In genomic region chr11:104876838-104877500, GRCh38 we compare ENCODE assay signal across 10 cellular contexts. TPM values are rescaled to one million over a fixed set of nuclear protein-coding genes. Genes with fewer than 3 reads are reported as not detected.
DNase-seq lines count a peak whose midpoint lies in the region; ATAC-seq and TF ChIP-seq lines count a peak whose summit lies in the region.
"Had no signal": no experiment of that assay in that cellular context is flagged by ENCODE, and none has a peak within 500 bp of the region (broad histone marks: within the 10 kb centered on the region; RNA-seq: fewer than 3 reads in every experiment).

No MANE protein-coding gene starts in this region.

- H3K9ac ChIP-seq in endodermal cell (ENCODE audit: extremely low read depth, low read length, poor library complexity, severe bottlenecking) (no peak overlapping the region), neuronal stem cell (ENCODE audit: low read depth, low read length, poor library complexity) (no peak overlapping the region)

- H2BK15ac ChIP-seq in neuronal stem cell (ENCODE audit: low read length): no peak overlapping the region

- H3K4me3 Mint-ChIP-seq in activated CD4-positive, alpha-beta T cell treated with anti-CD3 and anti-CD28 coated beads for 36 hours: peak overlapping the region; percentile 11
- H3K4me3 Mint-ChIP-seq in stimulated activated effector memory CD8-positive, alpha-beta T cell treated with anti-CD3 and anti-CD28 coated beads, Interleukin-12 subunit alpha, Interleukin-12 subunit beta, amount 100 ng/mL, for 72 hours: peak overlapping the region; percentile 32
- H3K4me3 Mint-ChIP-seq in endodermal cell: no peak overlapping the region

- WGBS in endodermal cell (ENCODE audit: insufficient coverage in 1 of 2, insufficient read length in 1 of 2), 2 experiments: 89 to 100% methylated on average over 1 to 5 of the region's 5 CpGs
- WGBS in neuronal stem cell (ENCODE audit: extremely low coverage in 2 of 2, insufficient read length in 2 of 2, insufficient replicate concordance in 1 of 2), 2 donors: no CpG with 5 or more reads among the region's 5 CpGs

- no peak overlapping the region for H3K4ac ChIP-seq in neuronal stem cell (ENCODE audit: low read length)

- CTCF ChIA-PET in activated CD4-positive, alpha-beta T cell treated with anti-CD3 and anti-CD28 coated beads for 36 hours (lab: Charles Lee): no interaction called here

- no peak for DNase-seq in activated CD4-positive, alpha-beta T cell treated with anti-CD3 and anti-CD28 coated beads for 36 hours
- DNase-seq in activated CD4-positive, alpha-beta T cell treated with anti-CD3 and anti-CD28 coated beads, Interleukin-2, amount 50 U/mL, for 48 hours: no peak
- peak; percentile 49 for DNase-seq in OCI-M1 (lab: John Stamatoyannopoulos, UW)
- DNase-seq in stimulated activated effector memory CD8-positive, alpha-beta T cell treated with anti-CD3 and anti-CD28 coated beads, Interleukin-12 subunit alpha, Interleukin-12 subunit beta, amount 100 ng/mL, for 72 hours (ENCODE audit: low spot score in 2 of 2): no peak
- DNase-seq in endodermal cell: no peak
- no peak for DNase-seq in neuronal stem cell (ENCODE audit: low spot score)
- DNase-seq in Peyer's patch: no peak

- intact Hi-C loops in activated CD4-positive, alpha-beta T cell treated with anti-CD3 and anti-CD28 coated beads for 36 hours (cut with DNase I, micrococcal nuclease): loop anchor here (2.0 to 5.0 kb wide), 2 partner anchors 30 to 40 kb away; no protein-coding TSS in a partner anchor

- no peaks in the 10 kb centered on the region for H3K79me1 ChIP-seq in neuronal stem cell (ENCODE audit: low read depth, low read length)

- no peak overlapping the region for H3K18ac ChIP-seq in neuronal stem cell (ENCODE audit: low read length)

- H3K14ac ChIP-seq in neuronal stem cell (ENCODE audit: low read length): no peak overlapping the region

- H3K36me3 Mint-ChIP-seq in activated CD4-positive, alpha-beta T cell treated with anti-CD3 and anti-CD28 coated beads for 36 hours (ENCODE audit: low read depth): no peaks in the 10 kb centered on the region
- H3K36me3 Mint-ChIP-seq in stimulated activated effector memory CD8-positive, alpha-beta T cell treated with anti-CD3 and anti-CD28 coated beads, Interleukin-12 subunit alpha, Interleukin-12 subunit beta, amount 100 ng/mL, for 72 hours: no peaks in the 10 kb centered on the region
- H3K36me3 Mint-ChIP-seq in endodermal cell (ENCODE audit: low read depth): no peaks in the 10 kb centered on the region

- peaks cover 27% of the 10 kb centered on the region for H3K4me1 Mint-ChIP-seq in activated CD4-positive, alpha-beta T cell treated with anti-CD3 and anti-CD28 coated beads for 36 hours
- H3K4me1 Mint-ChIP-seq in stimulated activated effector memory CD8-positive, alpha-beta T cell treated with anti-CD3 and anti-CD28 coated beads, Interleukin-12 subunit alpha, Interleukin-12 subunit beta, amount 100 ng/mL, for 72 hours: peaks cover 30% of the 10 kb centered on the region
- H3K4me1 Mint-ChIP-seq in endodermal cell: peaks cover 6% of the 10 kb centered on the region

- no peaks in the 10 kb centered on the region for H3K9me3 Mint-ChIP-seq in activated CD4-positive, alpha-beta T cell treated with anti-CD3 and anti-CD28 coated beads for 36 hours (ENCODE audit: low read depth)
- H3K9me3 Mint-ChIP-seq in stimulated activated effector memory CD8-positive, alpha-beta T cell treated with anti-CD3 and anti-CD28 coated beads, Interleukin-12 subunit alpha, Interleukin-12 subunit beta, amount 100 ng/mL, for 72 hours: no peaks in the 10 kb centered on the region
- H3K9me3 Mint-ChIP-seq in endodermal cell: peaks cover 1% of the 10 kb centered on the region

- H3K27me3 Mint-ChIP-seq in activated CD4-positive, alpha-beta T cell treated with anti-CD3 and anti-CD28 coated beads for 36 hours: no peaks in the 10 kb centered on the region
- H3K27me3 Mint-ChIP-seq in endodermal cell (ENCODE audit: insufficient read depth): no peaks in the 10 kb centered on the region

- H3K36me3 ChIP-seq in endodermal cell (ENCODE audit: control insufficient read depth, insufficient read depth, low read length) (no peaks in the 10 kb centered on the region), neuronal stem cell (replicated peaks in 1 of 2; ENCODE audit: control insufficient read depth in 2 of 2, insufficient read depth in 2 of 2, low read length in 2 of 2) (no peaks in the 10 kb centered on the region), Peyer's patch (no peaks in the 10 kb centered on the region)

- no peak overlapping the region for H3K23ac ChIP-seq in neuronal stem cell (ENCODE audit: low read depth, low read length, poor library complexity)

- no peak overlapping the region for H4K91ac ChIP-seq in neuronal stem cell (ENCODE audit: low read depth, low read length, poor library complexity)

- TF ChIP-seq CTCF in endodermal cell (conservative IDR thresholded peaks at IDR 0.05) (no peak), Peyer's patch (IDR thresholded peaks at IDR 0.05) (no peak)

- peak; percentile 74 for ATAC-seq in activated CD4-positive, alpha-beta T cell treated with anti-CD3 and anti-CD28 coated beads for 36 hours
- peak; percentile 68 for ATAC-seq in GM21576 (IDR thresholded peaks at IDR 0.05; ENCODE audit: unreplicated experiment)
- ATAC-seq in stimulated activated effector memory CD8-positive, alpha-beta T cell treated with anti-CD3 and anti-CD28 coated beads, Interleukin-12 subunit alpha, Interleukin-12 subunit beta, amount 100 ng/mL, for 72 hours: peak; percentile 86

- TF ChIP-seq POLR2A in Peyer's patch (IDR thresholded peaks at IDR 0.05): no peak

- H3K27me3 ChIP-seq in endodermal cell (ENCODE audit: control insufficient read depth, insufficient read depth, low read length, poor library complexity, severe bottlenecking): no peaks in the 10 kb centered on the region
- H3K27me3 ChIP-seq in neuronal stem cell (ENCODE audit: control insufficient read depth in 3 of 3, insufficient read depth in 3 of 3, low read depth in 1 of 3, low read length in 3 of 3): no peaks in the 10 kb centered on the region
- H3K27me3 ChIP-seq in Peyer's patch: no peaks in the 10 kb centered on the region

- H2BK5ac ChIP-seq in neuronal stem cell (ENCODE audit: low read length): no peak overlapping the region

- H2BK120ac ChIP-seq in neuronal stem cell (ENCODE audit: low read depth, low read length): no peak overlapping the region

- H3K9me3 ChIP-seq in endodermal cell (ENCODE audit: control insufficient read depth, low read length) (no peaks in the 10 kb centered on the region), neuronal stem cell (replicated peaks in 1 of 2; ENCODE audit: control insufficient read depth in 2 of 2, insufficient read depth in 1 of 2, low read depth in 1 of 2, low read length in 2 of 2) (peaks cover 0 to 1% of the 10 kb centered on the region in 2 donors), Peyer's patch (no peaks in the 10 kb centered on the region)

- H2AFZ ChIP-seq in neuronal stem cell (ENCODE audit: low read length): no peak overlapping the region

- H3K4me1 ChIP-seq in endodermal cell (ENCODE audit: control insufficient read depth, insufficient read depth, low read length): no peaks in the 10 kb centered on the region
- no peaks in the 10 kb centered on the region for H3K4me1 ChIP-seq in neuronal stem cell (ENCODE audit: control insufficient read depth in 2 of 2, insufficient read depth in 1 of 2, low read depth in 1 of 2, low read length in 2 of 2)
- no peaks in the 10 kb centered on the region for H3K4me1 ChIP-seq in Peyer's patch

- H3K27ac ChIP-seq in endodermal cell (ENCODE audit: low read depth, low read length): no peak overlapping the region
- no peak overlapping the region for H3K27ac ChIP-seq in neuronal stem cell (replicated peaks; ENCODE audit: low read length)
- H3K27ac ChIP-seq in Peyer's patch: peak overlapping the region in 2 of 4 donors; percentile 22 to 62

- H4K8ac ChIP-seq in neuronal stem cell (ENCODE audit: low read depth, low read length): no peak overlapping the region

- no peak overlapping the region for H2AK5ac ChIP-seq in neuronal stem cell (ENCODE audit: low read depth, low read length)

- POLR2A ChIA-PET in activated CD4-positive, alpha-beta T cell treated with anti-CD3 and anti-CD28 coated beads for 36 hours (lab: Charles Lee): no interaction called here

- no peak overlapping the region for H2BK12ac ChIP-seq in neuronal stem cell (ENCODE audit: low read length)

- H3K4me3 ChIP-seq in endodermal cell (ENCODE audit: low read length) (no peak overlapping the region), neuronal stem cell (ENCODE audit: low read length in 2 of 2) (no peak overlapping the region), Peyer's patch (no peak overlapping the region)

- peak overlapping the region; percentile 86 for H3K27ac Mint-ChIP-seq in activated CD4-positive, alpha-beta T cell treated with anti-CD3 and anti-CD28 coated beads for 36 hours
- peak overlapping the region; percentile 74 for H3K27ac Mint-ChIP-seq in stimulated activated effector memory CD8-positive, alpha-beta T cell treated with anti-CD3 and anti-CD28 coated beads, Interleukin-12 subunit alpha, Interleukin-12 subunit beta, amount 100 ng/mL, for 72 hours
- no peak overlapping the region for H3K27ac Mint-ChIP-seq in endodermal cell

- H3K4me2 ChIP-seq in neuronal stem cell (ENCODE audit: insufficient read depth, low read length, poor library complexity, severe bottlenecking): no peak overlapping the region

RNA-seq across cellular contexts. Expression of gene CASP12, which starts 21.3 kb away (rescaled TPM):
- not detected for total RNA-seq in activated CD4-positive, alpha-beta T cell treated with anti-CD3 and anti-CD28 coated beads for 36 hours
- not detected for total RNA-seq in endodermal cell
- polyA plus RNA-seq in endodermal cell (2013, experiment 1 of 2): not detected
- not detected for polyA plus RNA-seq in endodermal cell (2013, experiment 2 of 2)
- not detected for polyA plus RNA-seq in neuronal stem cell (2013, experiment 1 of 2)
- polyA plus RNA-seq in neuronal stem cell (2013, experiment 2 of 2): not detected
- 1 to 10 TPM in 1 of 4 donors, not detected in 3; 1.3 TPM for total RNA-seq in Peyer's patch
- total RNA-seq: astrocyte; T-helper 2 cell treated with Interferon-gamma antibody and Interleukin-4, amounts not matched to agents 100 ng/mL and 5 ng/mL, for 36 hours had no signal
